Comparison of ENCODE assay signal across 17 cellular contexts in the genomic region with DNA sequence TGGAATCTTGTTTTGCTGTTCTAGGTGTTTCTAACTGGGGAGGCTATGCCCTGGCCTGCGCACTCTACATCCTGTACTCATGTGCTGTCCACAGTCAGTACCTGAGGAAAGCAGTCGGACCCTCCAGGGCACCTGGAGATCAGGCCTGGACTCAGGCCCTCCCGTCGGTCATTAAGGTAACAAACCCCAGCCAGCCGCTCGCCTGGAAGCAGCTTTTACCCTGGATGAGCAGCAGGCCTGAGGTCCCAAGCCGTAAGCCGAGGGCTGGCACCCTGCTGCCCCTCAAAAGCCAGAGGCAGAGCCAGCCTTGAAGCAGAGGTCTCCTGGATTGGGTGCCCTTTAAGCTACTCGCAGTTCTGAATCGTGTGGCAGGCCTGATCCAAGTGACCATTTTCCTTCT. TPM values are rescaled to one million over a fixed set of nuclear protein-coding genes. Genes with fewer than 3 reads are reported as not detected.
DNase-seq lines count a peak whose midpoint lies in the region; ATAC-seq, FAIRE-seq and TF ChIP-seq lines count a peak whose summit lies in the region.
"Had no signal": no experiment of that assay in that cellular context is flagged by ENCODE, and none has a peak within 500 bp of the region (broad histone marks: within the 10 kb centered on the region; RNA-seq: fewer than 3 reads in every experiment).

No MANE protein-coding gene starts in this region.

- TF ChIP-seq EP300 in HepG2 (IDR thresholded peaks at IDR 0.05; ENCODE audit: low read depth in 2 of 2, low read length in 2 of 2): no peak
- TF ChIP-seq EP300 in HepG2 (CRISPR knock-in tag; IDR thresholded peaks at IDR 0.05; ENCODE audit: borderline replicate concordance): no peak

- H3K9me3 Mint-ChIP-seq in H9: peaks cover 0 to 2% of the 10 kb centered on the region in 2 experiments; a peak in 1 of 5 replicates
- no peaks in the 10 kb centered on the region for H3K9me3 Mint-ChIP-seq in activated T-helper 2 cell treated with anti-CD3 and anti-CD28 coated beads, Interferon-gamma antibody, Interleukin-2, Interleukin-4, amounts not matched to agents 10 μg/mL and 5 μg/mL and 100 μg/mL, durations not matched to agents 14 hours and 24 hours and 36 hours
- no peaks in the 10 kb centered on the region for H3K9me3 Mint-ChIP-seq in activated CD4-positive, alpha-beta T cell treated with anti-CD3 and anti-CD28 coated beads, Interleukin-2, amount 10 ng/mL, durations not matched to agents 24 days and 14 days
- H3K9me3 Mint-ChIP-seq: CD8-positive, alpha-beta T cell; GM23338 had no signal

- no peak overlapping the region for H3K14ac ChIP-seq in H9 (ENCODE audit: insufficient read depth, low read length)

- H3K4me3 Mint-ChIP-seq in H9: no peak overlapping the region
- no peak overlapping the region for H3K4me3 Mint-ChIP-seq in activated T-helper 2 cell treated with anti-CD3 and anti-CD28 coated beads, Interferon-gamma antibody, Interleukin-2, Interleukin-4, amounts not matched to agents 10 μg/mL and 5 μg/mL and 100 μg/mL, durations not matched to agents 14 hours and 24 hours and 36 hours (ENCODE audit: low read depth)
- no peak overlapping the region for H3K4me3 Mint-ChIP-seq in activated CD4-positive, alpha-beta T cell treated with anti-CD3 and anti-CD28 coated beads, Interleukin-2, amount 10 ng/mL, durations not matched to agents 24 days and 14 days
- H3K4me3 Mint-ChIP-seq: CD8-positive, alpha-beta T cell; GM23338 had no signal

- H3K79me2 ChIP-seq in HepG2 (ENCODE audit: insufficient read depth, low read length): no peaks in the 10 kb centered on the region
- H3K79me2 ChIP-seq in H9 (ENCODE audit: insufficient read depth, low read length): no peaks in the 10 kb centered on the region

- peaks cover 9 to 40% (median 24%) of the 10 kb centered on the region in 3 experiments for H3K36me3 Mint-ChIP-seq in H9 (ENCODE audit: insufficient read depth in 1 of 3, low read depth in 3 of 3)
- H3K36me3 Mint-ChIP-seq in activated T-helper 2 cell treated with anti-CD3 and anti-CD28 coated beads, Interferon-gamma antibody, Interleukin-2, Interleukin-4, amounts not matched to agents 10 μg/mL and 5 μg/mL and 100 μg/mL, durations not matched to agents 14 hours and 24 hours and 36 hours (ENCODE audit: low read depth): peaks cover 60% of the 10 kb centered on the region
- H3K36me3 Mint-ChIP-seq in activated CD4-positive, alpha-beta T cell treated with anti-CD3 and anti-CD28 coated beads, Interleukin-2, amount 10 ng/mL, durations not matched to agents 24 days and 14 days (ENCODE audit: low read depth): peaks cover 51% of the 10 kb centered on the region

- H3K9me3 ChIP-seq in HepG2 (ENCODE audit: low read length) (no peaks in the 10 kb centered on the region), right lobe of liver (no peaks in the 10 kb centered on the region), H9 (ENCODE audit: control insufficient read depth, low read depth, low read length) (no peaks in the 10 kb centered on the region), upper lobe of right lung (no peaks in the 10 kb centered on the region)
- H3K9me3 ChIP-seq: BE2C had no signal

- H4K8ac ChIP-seq in H9 (replicated peaks; ENCODE audit: insufficient read length, low read depth, low read length): no peak overlapping the region

- no peak overlapping the region for H3T11ph ChIP-seq in H9 (ENCODE audit: low read length)

- ATAC-seq in HepG2: no peak
- ATAC-seq in right lobe of liver: no peak
- ATAC-seq in upper lobe of right lung: no peak
- ATAC-seq: CD8-positive, alpha-beta T cell; GM23338 had no signal

- H3K18ac ChIP-seq in H9 (ENCODE audit: insufficient read length, low read depth, low read length): no peak overlapping the region

- no peaks in the 10 kb centered on the region; the same call in 1 of the 2 replicates for H3K27me3 Mint-ChIP-seq in H9 (ENCODE audit: low read depth)
- no peaks in the 10 kb centered on the region for H3K27me3 Mint-ChIP-seq in activated T-helper 2 cell treated with anti-CD3 and anti-CD28 coated beads, Interferon-gamma antibody, Interleukin-2, Interleukin-4, amounts not matched to agents 10 μg/mL and 5 μg/mL and 100 μg/mL, durations not matched to agents 14 hours and 24 hours and 36 hours (ENCODE audit: low read depth)
- H3K27me3 Mint-ChIP-seq in activated CD4-positive, alpha-beta T cell treated with anti-CD3 and anti-CD28 coated beads, Interleukin-2, amount 10 ng/mL, durations not matched to agents 24 days and 14 days: no peaks in the 10 kb centered on the region

- no peak overlapping the region for H4K91ac ChIP-seq in H9 (ENCODE audit: insufficient read length, low read depth, low read length)

- intact Hi-C loops in HepG2 (cut with micrococcal nuclease; ENCODE audit: unreplicated experiment) (no loop called here), right lobe of liver (cut with DNase I) (no loop called here), upper lobe of right lung (cut with DNase I) (no loop called here)
- intact Hi-C loops in activated T-helper 2 cell treated with anti-CD3 and anti-CD28 coated beads, Interferon-gamma antibody, Interleukin-2, Interleukin-4, amounts not matched to agents 10 μg/mL and 5 μg/mL and 100 μg/mL, durations not matched to agents 14 hours and 24 hours and 36 hours (cut with micrococcal nuclease): no loop called here
- intact Hi-C loops in activated CD4-positive, alpha-beta T cell treated with anti-CD3 and anti-CD28 coated beads, Interleukin-2, amount 10 ng/mL, durations not matched to agents 24 days and 14 days (cut with micrococcal nuclease): no loop called here

- H3K36me3 ChIP-seq in HepG2 (replicated peaks in 1 of 2; ENCODE audit: control insufficient read depth in 1 of 2, insufficient read depth in 2 of 2, low read length in 2 of 2): peaks cover 11 to 24% of the 10 kb centered on the region in 2 experiments
- peaks cover 0 to 67% (median 19%) of the 10 kb centered on the region in 4 donors for H3K36me3 ChIP-seq in right lobe of liver
- peaks cover 37% of the 10 kb centered on the region for H3K36me3 ChIP-seq in upper lobe of right lung
- H3K36me3 ChIP-seq: BE2C had no signal

- no peak for TF ChIP-seq RAD21 in HepG2 (CRISPR knock-in tag; IDR thresholded peaks at IDR 0.05)

- H3K27me3 ChIP-seq in HepG2 (ENCODE audit: control insufficient read depth in 1 of 2, insufficient read depth in 2 of 2, low read length in 2 of 2): no peaks in the 10 kb centered on the region
- H3K27me3 ChIP-seq in right lobe of liver: no peaks in the 10 kb centered on the region
- H3K27me3 ChIP-seq in H9 (ENCODE audit: insufficient read depth, low read length): no peaks in the 10 kb centered on the region
- H3K27me3 ChIP-seq in upper lobe of right lung: no peaks in the 10 kb centered on the region
- H3K27me3 ChIP-seq: BE2C had no signal

- H4K20me1 ChIP-seq in HepG2 (ENCODE audit: insufficient read depth, low read length): no peaks in the 10 kb centered on the region
- no peaks in the 10 kb centered on the region for H4K20me1 ChIP-seq in H9 (ENCODE audit: control insufficient read depth, insufficient read depth, insufficient read length)

- H2BK5ac ChIP-seq in H9 (ENCODE audit: insufficient read length, low read length): no peak overlapping the region

- H3K4me1 ChIP-seq in HepG2 (ENCODE audit: insufficient read depth, low read length) (no peaks in the 10 kb centered on the region), right lobe of liver (no peaks in the 10 kb centered on the region), H9 (ENCODE audit: insufficient read depth, low read length) (no peaks in the 10 kb centered on the region), upper lobe of right lung (peaks cover 14% of the 10 kb centered on the region)
- H3K4me1 ChIP-seq: BE2C had no signal

- H4K5ac ChIP-seq in H9 (ENCODE audit: insufficient read length, low read depth, low read length): no peak overlapping the region

- no peak for DNase-seq in HepG2 (ENCODE audit: low spot score)
- no peak for DNase-seq in right lobe of liver
- DNase-seq in H9: no peak
- DNase-seq in activated T-helper 2 cell treated with anti-CD3 and anti-CD28 coated beads, Interferon-gamma antibody, Interleukin-2, Interleukin-4, amounts not matched to agents 10 μg/mL and 5 μg/mL and 100 μg/mL, durations not matched to agents 14 hours and 24 hours and 36 hours (ENCODE audit: low spot score): no peak
- peak; percentile 55 for DNase-seq in upper lobe of right lung
- no peak for DNase-seq in activated CD4-positive, alpha-beta T cell treated with anti-CD3 and anti-CD28 coated beads, Interleukin-2, amount 10 ng/mL, durations not matched to agents 24 days and 14 days
- no peak for DNase-seq in globus pallidus (ENCODE audit: low spot score)
- DNase-seq: BE2C; CD8-positive, alpha-beta T cell; COR-L47; DND-41; GDM1; H7 had no signal

- peak overlapping the region in 2 of 3 experiments; percentile 18 to 83; a peak in 1 of 7 replicates for H3K27ac Mint-ChIP-seq in H9
- H3K27ac Mint-ChIP-seq in activated T-helper 2 cell treated with anti-CD3 and anti-CD28 coated beads, Interferon-gamma antibody, Interleukin-2, Interleukin-4, amounts not matched to agents 10 μg/mL and 5 μg/mL and 100 μg/mL, durations not matched to agents 14 hours and 24 hours and 36 hours: peak overlapping the region; percentile 17
- no peak overlapping the region for H3K27ac Mint-ChIP-seq in activated CD4-positive, alpha-beta T cell treated with anti-CD3 and anti-CD28 coated beads, Interleukin-2, amount 10 ng/mL, durations not matched to agents 24 days and 14 days
- H3K27ac Mint-ChIP-seq: GM23338 had no signal

- no peak overlapping the region for H3K23ac ChIP-seq in H9 (ENCODE audit: insufficient read length, low read depth, low read length)

- H3K56ac ChIP-seq in H9 (ENCODE audit: insufficient read length, low read depth, low read length): no peak overlapping the region

- no peak overlapping the region for H3K4ac ChIP-seq in H9 (ENCODE audit: low read depth, low read length)

- no TSS peak for BruUV-seq in HepG2 (replicated peaks; lab: Mats Ljungman, UMichigan)

- no peak overlapping the region for H2AK5ac ChIP-seq in H9 (ENCODE audit: insufficient read length, low read length)

- no peaks in the 10 kb centered on the region for H3K23me2 ChIP-seq in H9 (ENCODE audit: insufficient read length, low read depth, low read length, poor library complexity, severe bottlenecking)

- no peak overlapping the region for H2BK20ac ChIP-seq in H9 (ENCODE audit: low read depth, low read length, poor library complexity, severe bottlenecking)

- TF ChIP-seq POLR2A in HepG2 (IDR thresholded peaks at IDR 0.05; ENCODE audit: insufficient read depth in 1 of 2, low read depth in 2 of 2, low read length in 2 of 2) (no peak), right lobe of liver (IDR thresholded peaks at IDR 0.05) (no peak)

- POLR2A ChIA-PET in HepG2 (lab: Yijun Ruan, JAX): no interaction called here

- H3K27ac ChIP-seq in HepG2 (ENCODE audit: extremely low read length, insufficient read depth, low read length) (no peak overlapping the region), right lobe of liver (no peak overlapping the region), H9 (ENCODE audit: insufficient read length, low read depth, low read length) (no peak overlapping the region), upper lobe of right lung (no peak overlapping the region)
- H3K27ac ChIP-seq: C4-2B had no signal

- H3K79me1 ChIP-seq in H9 (ENCODE audit: insufficient read depth, low read depth, low read length, poor library complexity, severe bottlenecking): no peaks in the 10 kb centered on the region

- H3K9ac ChIP-seq in HepG2 (ENCODE audit: insufficient read depth, low read depth, low read length) (no peak overlapping the region), H9 (ENCODE audit: extremely low read depth, insufficient read length, low read length) (no peak overlapping the region)

- WGBS in HepG2 (ENCODE audit: low lambda C conversion rate): 92% methylated on average over 4 of the region's 10 CpGs
- WGBS in right lobe of liver (ENCODE audit: insufficient coverage, low coverage, low lambda C conversion rate, missing lambda C conversion rate): 98% methylated on average over 4 of the region's 10 CpGs
- WGBS in H9 (ENCODE audit: extremely low coverage, insufficient read length, low lambda C conversion rate): no CpG with 5 or more reads among the region's 10 CpGs

- in situ Hi-C loops in HepG2 (cut with HindIII; ENCODE audit: extremely low pct_ligation_motif_present, low pct_unique_long_range_greater_than_20kb): no loop called here

- H3K4me3 ChIP-seq in HepG2 (replicated peaks in 1 of 3; ENCODE audit: insufficient read depth in 1 of 3, low read depth in 2 of 3, low read length in 3 of 3): no peak overlapping the region
- no peak overlapping the region for H3K4me3 ChIP-seq in right lobe of liver
- no peak overlapping the region for H3K4me3 ChIP-seq in upper lobe of right lung
- H3K4me3 ChIP-seq: GM23338 had no signal

- CTCF ChIA-PET in HepG2 (lab: Yijun Ruan, JAX; ENCODE audit: low intra/inter-chr PET ratio, low total read pairs): no interaction called here

- peaks cover 0 to 4% of the 10 kb centered on the region in 2 experiments; a peak in 1 of 4 replicates for H3K4me1 Mint-ChIP-seq in H9
- no peaks in the 10 kb centered on the region for H3K4me1 Mint-ChIP-seq in activated T-helper 2 cell treated with anti-CD3 and anti-CD28 coated beads, Interferon-gamma antibody, Interleukin-2, Interleukin-4, amounts not matched to agents 10 μg/mL and 5 μg/mL and 100 μg/mL, durations not matched to agents 14 hours and 24 hours and 36 hours (ENCODE audit: low read depth)
- peaks cover 21% of the 10 kb centered on the region for H3K4me1 Mint-ChIP-seq in activated CD4-positive, alpha-beta T cell treated with anti-CD3 and anti-CD28 coated beads, Interleukin-2, amount 10 ng/mL, durations not matched to agents 24 days and 14 days

- no peak overlapping the region for H2AFZ ChIP-seq in HepG2 (ENCODE audit: low read length)
- no peak overlapping the region for H2AFZ ChIP-seq in H9 (ENCODE audit: low read length)
- H2AFZ ChIP-seq: GM23338 had no signal

- no peak overlapping the region for H2BK12ac ChIP-seq in H9 (ENCODE audit: insufficient read length, low read depth, low read length)

- H2BK120ac ChIP-seq in H9 (ENCODE audit: low read depth, low read length, poor library complexity, severe bottlenecking): no peak overlapping the region

- no peak overlapping the region for H3K4me2 ChIP-seq in HepG2 (ENCODE audit: low read depth, low read length)
- no peak overlapping the region for H3K4me2 ChIP-seq in H9 (ENCODE audit: insufficient read depth, insufficient read length, low read length)
- H3K4me2 ChIP-seq: GM23338 had no signal

- TF ChIP-seq CTCF in HepG2 (CRISPR knock-in tag; IDR thresholded peaks at IDR 0.05) (no peak), right lobe of liver (IDR thresholded peaks at IDR 0.05) (no peak), H9 (conservative IDR thresholded peaks at IDR 0.05) (no peak), upper lobe of right lung (IDR thresholded peaks at IDR 0.05) (no peak)

- FAIRE-seq in HepG2 (lab: Jason Lieb, UNC): no peak
- FAIRE-seq: A204.1, GM12892 had no signal

- no peak overlapping the region for H2BK15ac ChIP-seq in H9 (ENCODE audit: low read depth, low read length)

RNA-seq across cellular contexts. Expression of a gene that starts 29.1 kb away (rescaled TPM):
- total RNA-seq in HepG2 (2016; rRNA removed; fragmentation: Illumina TruSeq; extraction: Trizol) (not detected in 2 replicates), right lobe of liver (under 1 TPM in 3 of 6 experiments, not detected in 3; 0.17 to 0.27 (median 0.19) TPM), H9 (2021) (0.07 and 0.33 TPM in 2 replicates), upper lobe of right lung (6.3 TPM)
- total RNA-seq in HepG2 (2016; cell fraction: cytosol; rRNA removed; fragmentation: Illumina TruSeq; extraction: Trizol; ENCODE audit: low read depth): not detected in 2 replicates
- 0.11 TPM in 1 of 2 replicates, not detected in the other for total RNA-seq in HepG2 (2016; cell fraction: insoluble cytoplasmic fraction; rRNA removed; fragmentation: Illumina TruSeq; extraction: Trizol)
- total RNA-seq in HepG2 (2016; cell fraction: membrane; rRNA removed; fragmentation: Illumina TruSeq; extraction: Trizol): 0.41 TPM in 1 of 2 replicates, not detected in the other
- not detected in 2 replicates for total RNA-seq in HepG2 (2016; cell fraction: nucleus; rRNA removed; fragmentation: Illumina TruSeq; extraction: Trizol)
- not detected in 2 replicates for polyA plus RNA-seq in HepG2 (2011; rRNA removed)
- polyA plus RNA-seq in HepG2 (2011; cell fraction: cytosol; rRNA removed): not detected in 2 replicates
- 0.16 TPM in 1 of 2 replicates, not detected in the other for polyA plus RNA-seq in HepG2 (2011; cell fraction: nucleus; rRNA removed)
- 0.17 and 0.20 TPM in 2 replicates for polyA plus RNA-seq in HepG2 (2012)
- polyA plus RNA-seq in HepG2 (2016; cell fraction: cytosol; fragmentation: Illumina TruSeq; extraction: Trizol; ENCODE audit: low read depth): not detected in 2 replicates
- not detected in 2 replicates for polyA plus RNA-seq in HepG2 (2016; cell fraction: insoluble cytoplasmic fraction; fragmentation: Illumina TruSeq; extraction: Trizol; ENCODE audit: low read depth)
- polyA plus RNA-seq in HepG2 (2016; cell fraction: membrane; fragmentation: Illumina TruSeq; extraction: Trizol; ENCODE audit: low read depth): not detected in 2 replicates
- polyA plus RNA-seq in HepG2 (2016; cell fraction: nucleus; fragmentation: Illumina TruSeq; extraction: Trizol; ENCODE audit: insufficient read depth, low read depth): not detected in 2 replicates
- 0.10 and 0.19 TPM in 2 replicates for polyA minus RNA-seq in HepG2 (2011; rRNA and poly(A)+ RNA removed; ENCODE audit: low replicate concordance)
- polyA minus RNA-seq in HepG2 (2011; cell fraction: cytosol; rRNA and poly(A)+ RNA removed): not detected in 2 replicates
- not detected in 2 replicates for polyA minus RNA-seq in HepG2 (2011; cell fraction: nucleus; rRNA and poly(A)+ RNA removed)
- total RNA-seq in activated T-helper 2 cell treated with anti-CD3 and anti-CD28 coated beads, Interferon-gamma antibody, Interleukin-2, Interleukin-4, amounts not matched to agents 10 μg/mL and 5 μg/mL and 100 μg/mL, durations not matched to agents 14 hours and 24 hours and 36 hours: 5.7 and 6.0 TPM in 2 replicates
- total RNA-seq in activated CD4-positive, alpha-beta T cell treated with anti-CD3 and anti-CD28 coated beads, Interleukin-2, amount 10 ng/mL, durations not matched to agents 24 days and 14 days: 4.6 and 4.9 TPM in 2 replicates
